1 cellular context compared by ENCODE assay signal in the genomic region with DNA sequence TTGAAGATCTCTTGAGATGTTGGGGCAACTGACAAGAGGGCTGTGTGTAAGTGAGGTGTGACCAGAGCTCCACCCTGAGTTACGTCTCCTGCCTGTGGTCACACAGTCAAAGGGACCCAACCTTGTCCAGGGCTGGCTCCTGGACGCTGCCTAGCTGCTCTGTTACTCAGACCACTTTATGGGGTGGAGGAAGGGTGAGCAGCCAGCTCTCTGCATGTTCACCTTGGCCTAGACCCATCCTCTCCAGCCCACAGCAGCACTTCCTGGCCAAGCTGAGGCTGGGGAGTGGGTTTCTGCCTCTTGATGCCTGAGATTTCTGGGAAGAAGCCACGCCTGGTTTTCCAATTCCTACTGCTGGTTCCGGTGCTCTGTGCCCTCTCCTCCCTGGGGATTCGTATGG.
A peak's percentile ranks its signal among the peaks of the same experiment; 100 is the strongest.
TF ChIP-seq lines count a peak whose summit lies in the region.

No MANE protein-coding gene starts in this region.

TF ChIP-seq in GM12878, 131 proteins besides CTCF, POLR2A, EP300 and RAD21:
- TF ChIP-seq RUNX3 (IDR thresholded peaks at IDR 0.05; ENCODE audit: low read length) (peak; percentile 6; the same call in 1 of the 2 replicates), HDAC6 (IDR thresholded peaks at IDR 0.05; ENCODE audit: unreplicated experiment) (no peak)
- TF ChIP-seq, protein P1, sequence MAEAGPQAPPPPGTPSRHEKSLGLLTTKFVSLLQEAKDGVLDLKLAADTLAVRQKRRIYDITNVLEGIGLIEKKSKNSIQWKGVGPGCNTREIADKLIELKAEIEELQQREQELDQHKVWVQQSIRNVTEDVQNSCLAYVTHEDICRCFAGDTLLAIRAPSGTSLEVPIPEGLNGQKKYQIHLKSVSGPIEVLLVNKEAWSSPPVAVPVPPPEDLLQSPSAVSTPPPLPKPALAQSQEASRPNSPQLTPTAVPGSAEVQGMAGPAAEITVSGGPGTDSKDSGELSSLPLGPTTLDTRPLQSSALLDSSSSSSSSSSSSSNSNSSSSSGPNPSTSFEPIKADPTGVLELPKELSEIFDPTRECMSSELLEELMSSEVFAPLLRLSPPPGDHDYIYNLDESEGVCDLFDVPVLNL (IDR thresholded peaks at IDR 0.05; ENCODE audit: low read depth, low read length), result no peak
- TF ChIP-seq, protein P2, sequence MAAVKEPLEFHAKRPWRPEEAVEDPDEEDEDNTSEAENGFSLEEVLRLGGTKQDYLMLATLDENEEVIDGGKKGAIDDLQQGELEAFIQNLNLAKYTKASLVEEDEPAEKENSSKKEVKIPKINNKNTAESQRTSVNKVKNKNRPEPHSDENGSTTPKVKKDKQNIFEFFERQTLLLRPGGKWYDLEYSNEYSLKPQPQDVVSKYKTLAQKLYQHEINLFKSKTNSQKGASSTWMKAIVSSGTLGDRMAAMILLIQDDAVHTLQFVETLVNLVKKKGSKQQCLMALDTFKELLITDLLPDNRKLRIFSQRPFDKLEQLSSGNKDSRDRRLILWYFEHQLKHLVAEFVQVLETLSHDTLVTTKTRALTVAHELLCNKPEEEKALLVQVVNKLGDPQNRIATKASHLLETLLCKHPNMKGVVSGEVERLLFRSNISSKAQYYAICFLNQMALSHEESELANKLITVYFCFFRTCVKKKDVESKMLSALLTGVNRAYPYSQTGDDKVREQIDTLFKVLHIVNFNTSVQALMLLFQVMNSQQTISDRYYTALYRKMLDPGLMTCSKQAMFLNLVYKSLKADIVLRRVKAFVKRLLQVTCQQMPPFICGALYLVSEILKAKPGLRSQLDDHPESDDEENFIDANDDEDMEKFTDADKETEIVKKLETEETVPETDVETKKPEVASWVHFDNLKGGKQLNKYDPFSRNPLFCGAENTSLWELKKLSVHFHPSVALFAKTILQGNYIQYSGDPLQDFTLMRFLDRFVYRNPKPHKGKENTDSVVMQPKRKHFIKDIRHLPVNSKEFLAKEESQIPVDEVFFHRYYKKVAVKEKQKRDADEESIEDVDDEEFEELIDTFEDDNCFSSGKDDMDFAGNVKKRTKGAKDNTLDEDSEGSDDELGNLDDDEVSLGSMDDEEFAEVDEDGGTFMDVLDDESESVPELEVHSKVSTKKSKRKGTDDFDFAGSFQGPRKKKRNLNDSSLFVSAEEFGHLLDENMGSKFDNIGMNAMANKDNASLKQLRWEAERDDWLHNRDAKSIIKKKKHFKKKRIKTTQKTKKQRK (IDR thresholded peaks at IDR 0.05; ENCODE audit: low read depth, low read length), result no peak
